Comparison of ENCODE assay signal across 8 cellular contexts in genomic region chr1:245512980-245513578, GRCh38.
DNase-seq lines count a peak whose midpoint lies in the region; ATAC-seq and TF ChIP-seq lines count a peak whose summit lies in the region.

No MANE protein-coding gene starts in this region.

- peaks cover 24% of the 10 kb centered on the region for H3K4me1 Mint-ChIP-seq in HFFc6 (ENCODE audit: low read depth)

- H3K36me3 Mint-ChIP-seq in HFFc6 (ENCODE audit: low read depth), result 0 out of 2 replicates have a peak, but pooled peaks cover 5% of the 10 kb centered on the region

- DNase-seq in BJ (ENCODE audit: low read depth), result no peak
- DNase-seq in HFFc6, result peak; percentile 9
- no peak for DNase-seq in kidney epithelial cell (ENCODE audit: low read depth)
- no peak for DNase-seq in NCI-H1930 (lab: John Stamatoyannopoulos, UW)
- DNase-seq in gastrocnemius medialis, result no peak
- no peak for DNase-seq in HuH-7 (ENCODE audit: low spot score)

- TF ChIP-seq CTCF in BJ (IDR thresholded peaks at IDR 0.05; ENCODE audit: insufficient read depth, low read depth, low read length) (peak; percentile 49), HFFc6 (IDR thresholded peaks at IDR 0.05) (peak; percentile 53), kidney epithelial cell (IDR thresholded peaks at IDR 0.05; ENCODE audit: insufficient read depth, low read length, poor library complexity, severe bottlenecking) (peak; percentile 65), gastrocnemius medialis (IDR thresholded peaks at IDR 0.05 in 4 of 5, conservative IDR thresholded peaks at IDR 0.05 in 1 of 5) (no peak)

- H3K9me3 Mint-ChIP-seq in HFFc6, result no peaks in the 10 kb centered on the region

- H3K27me3 ChIP-seq in BJ (ENCODE audit: control insufficient read depth, insufficient read depth, low read length), result no peaks in the 10 kb centered on the region; the same call in 1 of the 2 replicates
- H3K27me3 ChIP-seq in kidney epithelial cell (ENCODE audit: control insufficient read depth, insufficient read depth, low read length), result no peaks in the 10 kb centered on the region
- no peaks in the 10 kb centered on the region for H3K27me3 ChIP-seq in gastrocnemius medialis

- no peaks in the 10 kb centered on the region for H3K4me1 ChIP-seq in gastrocnemius medialis

- peak overlapping the region; percentile 22 for H3K4me3 ChIP-seq in BJ (ENCODE audit: low read depth, low read length)
- H3K4me3 ChIP-seq in kidney epithelial cell (ENCODE audit: low read depth, low read length), result no peak overlapping the region
- no peak overlapping the region for H3K4me3 ChIP-seq in gastrocnemius medialis

- no peaks in the 10 kb centered on the region for H3K9me3 ChIP-seq in gastrocnemius medialis

- no peak overlapping the region for H3K27ac ChIP-seq in gastrocnemius medialis

- H3K27me3 Mint-ChIP-seq in HFFc6 (ENCODE audit: insufficient read depth), result peaks cover 4% of the 10 kb centered on the region; the same call in 1 of the 2 replicates

- POLR2A ChIA-PET in BJ (lab: Charles Lee), result interaction anchor here (0.6 kb wide), 1 partner anchor 218 kb away, joined by 3 read pairs; no protein-coding TSS in a partner anchor

- H3K27ac Mint-ChIP-seq in HFFc6, result peak overlapping the region; percentile 1; the same call in 1 of the 2 replicates

- CTCF ChIA-PET in BJ (lab: Yijun Ruan, JAX), result interaction anchor here (1.0 to 2.6 kb wide), 6 partner anchors 10 to 360 kb away, joined by 3 to 8 read pairs (median 4); no protein-coding TSS in a partner anchor

- intact Hi-C loops in gastrocnemius medialis (cut with DNase I; ENCODE audit: low total_unique reads), result no loop called here

- no peaks in the 10 kb centered on the region for H3K36me3 ChIP-seq in BJ (ENCODE audit: control insufficient read depth, insufficient read depth, low read length)
- no peaks in the 10 kb centered on the region for H3K36me3 ChIP-seq in kidney epithelial cell (ENCODE audit: control insufficient read depth, insufficient read depth, low read length)
- no peaks in the 10 kb centered on the region for H3K36me3 ChIP-seq in gastrocnemius medialis

- ATAC-seq in SK-N-SH treated with all-trans-retinoic acid at 6 μM for 48 hours (peak; percentile 72), gastrocnemius medialis (no peak), GM21526 (IDR thresholded peaks at IDR 0.05; ENCODE audit: low FRiP score, unreplicated experiment) (no peak)

- no peak for TF ChIP-seq POLR2A in gastrocnemius medialis (IDR thresholded peaks at IDR 0.05)

- H3K4me3 Mint-ChIP-seq in HFFc6, result peak overlapping the region; percentile 81

- in situ Hi-C loops in gastrocnemius medialis (cut with MboI; ENCODE audit: low sequenced_read_pairs in 4 of 4), result no loop called here

TF ChIP-seq in SK-N-SH treated with all-trans-retinoic acid at 6 μM for 48 hours, 23 proteins besides CTCF, POLR2A, EP300 and RAD21:
- no peak for TF ChIP-seq ZFP3 (CRISPR knock-in tag; IDR thresholded peaks at IDR 0.05)
- no peak for TF ChIP-seq ESRRG (CRISPR knock-in tag; IDR thresholded peaks at IDR 0.05)
- TF ChIP-seq TOX (CRISPR knock-in tag; IDR thresholded peaks at IDR 0.05; ENCODE audit: borderline replicate concordance), result no peak
- TF ChIP-seq ZFP30 (CRISPR knock-in tag; IDR thresholded peaks at IDR 0.05), result no peak

Comparison
In these comparisons a context has a peak if more than half of its experiments do, and no peak if none do; other contexts are left out.
1. CTCF ChIP-seq: peak in BJ (single experiment), HFFc6 (single experiment) and kidney epithelial cell (single experiment); none in gastrocnemius medialis (0 of 5).